1 cellular context compared by ENCODE assay signal in the genomic region with DNA sequence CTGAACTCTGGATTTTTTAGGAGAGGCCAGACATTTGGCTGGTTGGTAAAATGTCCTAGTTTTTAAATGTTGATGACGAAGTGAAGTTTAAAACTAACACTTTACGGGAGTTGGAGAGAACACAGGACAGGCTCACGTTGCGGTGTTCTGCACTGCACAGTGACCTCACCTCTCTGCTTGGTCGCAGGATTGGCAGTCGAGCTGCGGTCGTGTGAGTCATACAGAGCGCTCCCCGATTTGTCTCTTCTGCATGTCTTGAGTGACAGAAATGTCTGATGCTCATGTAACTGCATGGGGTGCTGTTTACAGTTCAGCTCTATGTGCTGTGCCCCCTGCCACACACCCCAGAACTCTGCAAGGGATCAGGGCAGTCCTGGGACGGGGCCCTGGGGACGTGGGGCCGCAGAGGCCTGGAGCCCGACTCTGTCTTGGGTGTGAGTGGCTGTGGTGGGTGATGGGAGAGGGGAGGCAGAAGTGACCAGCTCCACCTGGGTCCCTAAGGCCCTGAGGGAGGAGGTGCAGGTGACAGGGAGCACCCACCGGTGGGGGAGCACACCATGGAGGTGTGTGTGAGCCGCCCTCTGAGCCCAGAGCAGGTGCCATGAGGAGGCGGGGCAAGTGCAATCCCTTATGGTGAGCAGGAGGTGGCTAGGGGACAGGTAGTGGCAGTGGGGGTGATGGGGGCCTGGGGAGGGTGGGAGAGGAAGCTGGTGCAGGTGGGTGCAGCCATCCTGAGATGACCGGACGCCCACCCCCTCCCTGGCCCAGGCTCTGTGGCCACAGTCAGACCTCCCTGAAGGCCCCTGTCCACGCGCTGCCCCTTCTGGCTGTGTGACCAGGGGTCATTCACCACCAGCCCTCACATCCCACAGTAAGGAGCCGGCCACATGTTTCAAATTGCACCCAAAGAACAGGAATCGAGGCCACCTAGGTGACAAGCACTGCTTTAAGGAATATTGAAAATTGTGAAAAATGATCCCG.
TF ChIP-seq lines count a peak whose summit lies in the region.

No MANE protein-coding gene starts in this region.

TF ChIP-seq in K562, 482 proteins besides CTCF, POLR2A, EP300 and RAD21 (continued from another document):
- TF ChIP-seq, protein P1, sequence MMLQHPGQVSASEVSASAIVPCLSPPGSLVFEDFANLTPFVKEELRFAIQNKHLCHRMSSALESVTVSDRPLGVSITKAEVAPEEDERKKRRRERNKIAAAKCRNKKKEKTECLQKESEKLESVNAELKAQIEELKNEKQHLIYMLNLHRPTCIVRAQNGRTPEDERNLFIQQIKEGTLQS (IDR thresholded peaks at IDR 0.05) = peak; percentile 56
- TF ChIP-seq, protein P1 (CRISPR knock-in tag; conservative IDR thresholded peaks at IDR 0.05) = no peak
- TF ChIP-seq HCFC1 (IDR thresholded peaks at IDR 0.05; ENCODE audit: low read depth, low read length) (no peak), CBX5 (IDR thresholded peaks at IDR 0.05; ENCODE audit: borderline replicate concordance, low read depth) (no peak), RBM34 (IDR thresholded peaks at IDR 0.05; ENCODE audit: borderline replicate concordance, insufficient read depth, low read length) (no peak)
